Comparison of ENCODE assay signal across 8 cellular contexts in genomic region chr11:14519692-14520085, GRCh38. TPM values are rescaled to one million over a fixed set of nuclear protein-coding genes. Genes with fewer than 3 reads are reported as not detected.
DNase-seq lines count a peak whose midpoint lies in the region; ATAC-seq and TF ChIP-seq lines count a peak whose summit lies in the region.

No MANE protein-coding gene starts in this region.

- peak; percentile 59 for ATAC-seq in activated CD4-positive, alpha-beta T cell treated with anti-CD3 and anti-CD28 coated beads for 36 hours
- peak; percentile 7 for ATAC-seq in HG02610 (IDR thresholded peaks at IDR 0.05; ENCODE audit: unreplicated experiment)

- POLR2A ChIA-PET in activated CD4-positive, alpha-beta T cell treated with anti-CD3 and anti-CD28 coated beads for 36 hours (lab: Charles Lee): interaction anchor here (0.6 to 1.8 kb wide), 4 partner anchors 19 to 389 kb away, joined by 3 to 7 read pairs (median 4); no protein-coding TSS in a partner anchor
- POLR2A ChIA-PET in GM10248 (lab: Yijun Ruan, JAX): interaction anchor here (0.8 kb wide), 1 partner anchor 19 kb away, joined by 4 read pairs; the partner anchor contains the start of gene COPB1

- no peaks in the 10 kb centered on the region for H3K9me3 ChIP-seq in NT2/D1 (ENCODE audit: insufficient read depth, low read length)
- H3K9me3 ChIP-seq in mesodermal cell (ENCODE audit: control insufficient read depth, low read length): no peaks in the 10 kb centered on the region

- no peaks in the 10 kb centered on the region for H3K27me3 Mint-ChIP-seq in activated CD4-positive, alpha-beta T cell treated with anti-CD3 and anti-CD28 coated beads for 36 hours

- H3K4me1 ChIP-seq in NT2/D1 (ENCODE audit: insufficient read depth, insufficient read length): no peaks in the 10 kb centered on the region
- H3K4me1 ChIP-seq in mesodermal cell (ENCODE audit: control insufficient read depth, insufficient read depth, low read length, poor library complexity, severe bottlenecking): no peaks in the 10 kb centered on the region

- DNase-seq in activated CD4-positive, alpha-beta T cell treated with anti-CD3 and anti-CD28 coated beads for 36 hours: peak; percentile 56
- no peak for DNase-seq in activated CD4-positive, alpha-beta T cell treated with anti-CD3 and anti-CD28 coated beads, Interleukin-2, amount 50 U/mL, for 48 hours
- no peak for DNase-seq in NT2/D1 (ENCODE audit: low read depth, low spot score)
- DNase-seq in cardiac fibroblast (ENCODE audit: low read depth in 2 of 2): peak in 1 of 2 donors; percentile 57
- DNase-seq in GM10248 (ENCODE audit: extremely low spot score): no peak
- DNase-seq in 8988T: no peak

- intact Hi-C loops in activated CD4-positive, alpha-beta T cell treated with anti-CD3 and anti-CD28 coated beads for 36 hours (cut with DNase I, micrococcal nuclease): loop anchor here (1.0 to 5.0 kb wide), 13 partner anchors 17 to 851 kb away; partner anchors contain the start of genes COPB1 (in 2 of the 2), CALCB (in 1 of the 2) and FAR1 (in 1 of the 2)

- H3K4me3 ChIP-seq in NT2/D1 (ENCODE audit: insufficient read length, low read depth): peak overlapping the region; percentile 91
- H3K4me3 ChIP-seq in cardiac fibroblast (replicated peaks in 1 of 2; ENCODE audit: low read depth in 2 of 2, low read length in 2 of 2): peak overlapping the region; percentile 76 to 91
- H3K4me3 ChIP-seq in mesodermal cell (ENCODE audit: extremely low read depth, insufficient read depth, low read length, poor library complexity, severe bottlenecking): peak overlapping the region; percentile 95

- no peaks in the 10 kb centered on the region for H3K9me3 Mint-ChIP-seq in activated CD4-positive, alpha-beta T cell treated with anti-CD3 and anti-CD28 coated beads for 36 hours (ENCODE audit: low read depth)

- CTCF ChIA-PET in activated CD4-positive, alpha-beta T cell treated with anti-CD3 and anti-CD28 coated beads for 36 hours (lab: Charles Lee): interaction anchor here (0.8 to 2.3 kb wide), 4 partner anchors 10 to 388 kb away, joined by 3 to 13 read pairs (median 3); no protein-coding TSS in a partner anchor
- CTCF ChIA-PET in GM10248 (lab: Yijun Ruan, JAX): interaction anchor here (0.9 to 2.3 kb wide), 10 partner anchors 10 to 389 kb away, joined by 3 to 14 read pairs (median 4); partner anchors contain the start of gene CYP2R1

- peak overlapping the region; percentile 92 for H3K9ac ChIP-seq in NT2/D1 (ENCODE audit: insufficient read length, low read depth)

- peak overlapping the region; percentile 93 for H3K4me3 Mint-ChIP-seq in activated CD4-positive, alpha-beta T cell treated with anti-CD3 and anti-CD28 coated beads for 36 hours

- peak overlapping the region; percentile 95 for H3K27ac Mint-ChIP-seq in activated CD4-positive, alpha-beta T cell treated with anti-CD3 and anti-CD28 coated beads for 36 hours

- peak overlapping the region; percentile 94 for H3K27ac ChIP-seq in mesodermal cell (ENCODE audit: low read depth, low read length, severe bottlenecking)

- peaks cover 25% of the 10 kb centered on the region for H3K4me1 Mint-ChIP-seq in activated CD4-positive, alpha-beta T cell treated with anti-CD3 and anti-CD28 coated beads for 36 hours

- no peaks in the 10 kb centered on the region for H3K27me3 ChIP-seq in NT2/D1 (ENCODE audit: insufficient read depth, insufficient read length)

- WGBS in mesodermal cell (ENCODE audit: insufficient coverage in 2 of 2), 2 experiments: 0% methylated on average over 10 to 11 of the region's 13 CpGs

- H3K36me3 ChIP-seq in NT2/D1 (ENCODE audit: insufficient read depth, insufficient read length, low read length): peaks cover 34% of the 10 kb centered on the region
- H3K36me3 ChIP-seq in mesodermal cell (ENCODE audit: control insufficient read depth, insufficient read depth, low read length): peaks cover 33% of the 10 kb centered on the region

- peaks cover 32% of the 10 kb centered on the region for H3K36me3 Mint-ChIP-seq in activated CD4-positive, alpha-beta T cell treated with anti-CD3 and anti-CD28 coated beads for 36 hours (ENCODE audit: low read depth)

- TF ChIP-seq CTCF in cardiac fibroblast (IDR thresholded peaks at IDR 0.05; ENCODE audit: low read depth, low read length) (no peak), GM10248 (IDR thresholded peaks at IDR 0.05; ENCODE audit: control extremely low read depth, extremely low read depth, low read depth, missing control alignments) (no peak)

RNA-seq across cellular contexts. Expression of gene PSMA1, which starts 0.5 kb away (rescaled TPM):
- 100 to 1,000 TPM; 231 to 330 TPM for total RNA-seq in activated CD4-positive, alpha-beta T cell treated with anti-CD3 and anti-CD28 coated beads for 36 hours
- polyA plus RNA-seq in mesodermal cell (2013, experiment 1 of 2): 228 TPM
- 249 TPM for polyA plus RNA-seq in mesodermal cell (2013, experiment 2 of 2)

RNA-seq across cellular contexts. Expression of gene COPB1, which starts 20.1 kb away (rescaled TPM):
- total RNA-seq in activated CD4-positive, alpha-beta T cell treated with anti-CD3 and anti-CD28 coated beads for 36 hours: 100 to 1,000 TPM; 102 to 106 TPM
- 211 TPM for polyA plus RNA-seq in mesodermal cell (2013, experiment 1 of 2)
- 217 TPM for polyA plus RNA-seq in mesodermal cell (2013, experiment 2 of 2)
